8 cellular contexts compared by ENCODE assay signal in the genomic region with DNA sequence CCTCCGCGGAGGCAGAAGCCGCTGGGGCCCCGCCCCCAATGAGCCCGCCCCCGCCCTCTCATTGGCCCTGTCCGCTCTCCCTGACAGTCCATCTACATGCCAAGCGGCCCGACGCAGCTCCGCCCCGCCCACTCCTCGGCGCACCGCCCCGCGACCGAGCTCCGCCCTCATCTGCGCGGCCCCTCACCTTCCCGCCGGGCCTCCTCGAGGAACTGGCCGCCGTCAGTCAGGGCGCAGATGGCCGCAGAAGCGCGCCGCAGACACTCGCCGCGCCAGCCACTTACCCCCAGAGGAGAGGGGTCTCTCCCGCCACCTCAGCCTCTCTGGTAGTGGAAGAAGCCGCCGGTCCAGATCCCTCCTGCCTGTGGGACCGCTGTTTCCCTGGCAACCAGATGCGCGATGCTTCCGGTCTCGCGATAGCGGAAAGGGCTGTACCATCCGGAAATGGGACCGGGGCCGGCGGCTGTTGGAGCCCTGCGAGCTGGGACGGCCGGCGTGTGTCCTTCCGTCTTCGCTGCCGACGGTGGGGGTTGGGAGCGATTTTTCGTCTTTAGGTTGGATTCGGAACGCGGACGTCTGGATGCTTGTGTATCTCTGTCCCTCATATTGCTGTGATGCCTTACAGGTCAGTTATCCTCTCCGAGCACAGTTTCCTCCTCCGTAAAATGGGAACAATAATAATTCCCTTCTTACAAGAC. TPM values are rescaled to one million over a fixed set of nuclear protein-coding genes. Genes with fewer than 3 reads are reported as not detected.
DNase-seq lines count a peak whose midpoint lies in the region; ATAC-seq and TF ChIP-seq lines count a peak whose summit lies in the region.

Gene FSIP1, minus strand, starts transcription at position 401 of the 698 bp plus-strand sequence. CDS start 6,317 bp downstream, outside the sequence.

- peak within 1 kb of the TSS; percentile 85 for H2AFZ ChIP-seq in SK-N-SH (ENCODE audit: low read depth)

- peak; percentile 98 for ATAC-seq in HG02610 (IDR thresholded peaks at IDR 0.05; ENCODE audit: unreplicated experiment)

- no peak for TF ChIP-seq EP300 in SK-N-SH (IDR thresholded peaks at IDR 0.05; ENCODE audit: borderline replicate concordance in 1 of 2, low read depth in 1 of 2, low read length in 1 of 2)

- WGBS in SK-N-SH (ENCODE audit: low lambda C conversion rate) = 0% methylated on average over 13 of the region's 64 CpGs
- WGBS in thymus = under 1% methylated on average over 64 of the region's 64 CpGs

- peaks cover 27% of the 10 kb centered on the region for H3F3A ChIP-seq in SK-N-SH (replicated peaks; ENCODE audit: insufficient read depth)

- H3K4me3 ChIP-seq in SK-N-SH (ENCODE audit: low read depth in 2 of 2, low read length in 1 of 2) = peak within 1 kb of the TSS; percentile 67 to 87
- peak within 1 kb of the TSS; percentile 76 for H3K4me3 ChIP-seq in thymus (ENCODE audit: low read length)

- no peaks in the 10 kb centered on the region for H3K36me3 Mint-ChIP-seq in activated naive CD8-positive, alpha-beta T cell
- H3K36me3 Mint-ChIP-seq in glutamatergic neuron (ENCODE audit: unreplicated experiment) (no peaks in the 10 kb centered on the region), osteocyte (ENCODE audit: unreplicated experiment) (no peaks in the 10 kb centered on the region)

- no peaks in the 10 kb centered on the region for H3K9me2 ChIP-seq in SK-N-SH

- peak within 1 kb of the TSS; percentile 91 for H3K4me2 ChIP-seq in SK-N-SH

- no peak for TF ChIP-seq RAD21 in SK-N-SH (IDR thresholded peaks at IDR 0.05; ENCODE audit: low read length)

- H4K20me1 ChIP-seq in SK-N-SH (ENCODE audit: insufficient read depth) = no peaks in the 10 kb centered on the region

- H3K27ac Mint-ChIP-seq in activated naive CD8-positive, alpha-beta T cell = peak within 1 kb of the TSS; percentile 76
- H3K27ac Mint-ChIP-seq in glutamatergic neuron (ENCODE audit: unreplicated experiment) (peak within 1 kb of the TSS; percentile 73), osteocyte (ENCODE audit: unreplicated experiment) (peak within 1 kb of the TSS; percentile 95)

- peak; percentile 99 for DNase-seq in GM10248 (ENCODE audit: extremely low spot score)
- peak; percentile 85 for DNase-seq in NCI-H1092 (lab: John Stamatoyannopoulos, UW)
- DNase-seq in SK-N-SH = peak; percentile 97
- DNase-seq in glutamatergic neuron = peak; percentile 97
- peak; percentile 98 for DNase-seq in osteocyte (ENCODE audit: extremely low spot score, unreplicated experiment)

- H3K27me3 ChIP-seq in SK-N-SH (ENCODE audit: insufficient read depth) (no peaks in the 10 kb centered on the region), thymus (ENCODE audit: control insufficient read depth, insufficient read depth) (no peaks in the 10 kb centered on the region)

- H3K79me2 ChIP-seq in SK-N-SH (ENCODE audit: insufficient read depth) = peaks cover 25% of the 10 kb centered on the region

- no peaks in the 10 kb centered on the region for H3K9me3 ChIP-seq in SK-N-SH
- no peaks in the 10 kb centered on the region for H3K9me3 ChIP-seq in thymus (ENCODE audit: control insufficient read depth)

- CTCF ChIA-PET in GM10248 (lab: Yijun Ruan, JAX) = interaction anchor here (0.6 to 2.2 kb wide), 4 partner anchors 26 to 496 kb away, joined by 3 to 8 read pairs (median 6); no protein-coding TSS in a partner anchor
- CTCF ChIA-PET in SK-N-SH (lab: Yijun Ruan, JAX) = interaction anchor here (0.8 to 1.8 kb wide), 6 partner anchors 26 to 1083 kb away, joined by 3 to 7 read pairs (median 4); partner anchors contain the start of gene EIF2AK4

- H3K27ac ChIP-seq in SK-N-SH (ENCODE audit: low read depth in 2 of 2, low read length in 1 of 2) = peak within 1 kb of the TSS; percentile 87 to 95
- peak within 1 kb of the TSS; percentile 72 for H3K27ac ChIP-seq in thymus (ENCODE audit: low read depth)

- H3K4me3 Mint-ChIP-seq in activated naive CD8-positive, alpha-beta T cell = peak within 1 kb of the TSS; percentile 89
- H3K4me3 Mint-ChIP-seq in glutamatergic neuron (ENCODE audit: unreplicated experiment) (peak within 1 kb of the TSS; percentile 89), osteocyte (ENCODE audit: unreplicated experiment) (peak within 1 kb of the TSS; percentile 95)

- no peaks in the 10 kb centered on the region for H3K36me3 ChIP-seq in SK-N-SH (replicated peaks in 1 of 2; ENCODE audit: control insufficient read depth in 1 of 2, insufficient read depth in 2 of 2, low read length in 1 of 2)
- no peaks in the 10 kb centered on the region for H3K36me3 ChIP-seq in thymus (ENCODE audit: control insufficient read depth, insufficient read depth)

- peaks cover 38% of the 10 kb centered on the region for H3K4me1 Mint-ChIP-seq in activated naive CD8-positive, alpha-beta T cell (ENCODE audit: low read depth)
- H3K4me1 Mint-ChIP-seq in glutamatergic neuron (ENCODE audit: low read depth, unreplicated experiment) = peaks cover 28% of the 10 kb centered on the region
- peaks cover 33% of the 10 kb centered on the region for H3K4me1 Mint-ChIP-seq in osteocyte (ENCODE audit: unreplicated experiment)

- peak within 1 kb of the TSS; percentile 79 for H3K9ac ChIP-seq in SK-N-SH

- POLR2A ChIA-PET in GM10248 (lab: Yijun Ruan, JAX) = interaction anchor here (0.5 to 1.3 kb wide), 3 partner anchors 17 to 492 kb away, joined by 3 to 5 read pairs (median 4); partner anchors contain the start of gene EIF2AK4
- POLR2A ChIA-PET in SK-N-SH (lab: Yijun Ruan, JAX) = interaction anchor here (1.2 to 1.8 kb wide), 3 partner anchors 97 to 151 kb away, joined by 3 to 6 read pairs (median 3); partner anchors contain the start of gene EIF2AK4

- no peaks in the 10 kb centered on the region for H3K27me3 Mint-ChIP-seq in activated naive CD8-positive, alpha-beta T cell
- H3K27me3 Mint-ChIP-seq in glutamatergic neuron (ENCODE audit: unreplicated experiment) = no peaks in the 10 kb centered on the region
- peaks cover 2% of the 10 kb centered on the region for H3K27me3 Mint-ChIP-seq in osteocyte (ENCODE audit: unreplicated experiment)

- H3K9me3 Mint-ChIP-seq in activated naive CD8-positive, alpha-beta T cell (ENCODE audit: low read depth) = no peaks in the 10 kb centered on the region
- H3K9me3 Mint-ChIP-seq in glutamatergic neuron (ENCODE audit: unreplicated experiment) = peaks cover 3% of the 10 kb centered on the region
- H3K9me3 Mint-ChIP-seq in osteocyte (ENCODE audit: unreplicated experiment) = no peaks in the 10 kb centered on the region

- H3K4me1 ChIP-seq in SK-N-SH (ENCODE audit: control insufficient read depth in 1 of 2, insufficient read depth in 2 of 2, low read depth in 1 of 2, low read length in 1 of 2) (peaks cover 1 to 16% of the 10 kb centered on the region in 2 experiments; a peak in 2 of 4 replicates), thymus (ENCODE audit: control insufficient read depth, insufficient read depth, low read length) (peaks cover 6% of the 10 kb centered on the region)

- TF ChIP-seq CTCF in GM10248 (IDR thresholded peaks at IDR 0.05; ENCODE audit: control extremely low read depth, extremely low read depth, low read depth, missing control alignments) (no peak), SK-N-SH (IDR thresholded peaks at IDR 0.05) (no peak), glutamatergic neuron (IDR thresholded peaks at IDR 0.05; ENCODE audit: partially characterized antibody, unreplicated experiment) (no peak), osteocyte (IDR thresholded peaks at IDR 0.05) (no peak)

TF ChIP-seq in SK-N-SH, 30 proteins besides CTCF, POLR2A, EP300 and RAD21 (continues in another document):
- TF ChIP-seq SMC3 (IDR thresholded peaks at IDR 0.05; ENCODE audit: low read depth, low read length) (no peak), GABPA (IDR thresholded peaks at IDR 0.05; ENCODE audit: low read depth) (peak; percentile 77), FOSL2 (IDR thresholded peaks at IDR 0.05; ENCODE audit: borderline replicate concordance, low read depth) (no peak), RXRA (IDR thresholded peaks at IDR 0.05; ENCODE audit: borderline replicate concordance, low read depth) (no peak), SIN3A (IDR thresholded peaks at IDR 0.05; ENCODE audit: borderline replicate concordance, low read depth, low read length) (no peak; the same call in none of the 2 replicates), ELF1 (IDR thresholded peaks at IDR 0.05) (peak; percentile 93), POLR2AphosphoS5 (IDR thresholded peaks at IDR 0.05; ENCODE audit: low read depth, low read length) (peak; percentile 87), YY1 (IDR thresholded peaks at IDR 0.05; ENCODE audit: low read depth) (0 out of 2 replicates have a peak, but pooled peaks have one; percentile 9), TAF1 (IDR thresholded peaks at IDR 0.05; ENCODE audit: borderline replicate concordance, low read depth, low read length) (peak; percentile 88)
- TF ChIP-seq, protein P1, sequence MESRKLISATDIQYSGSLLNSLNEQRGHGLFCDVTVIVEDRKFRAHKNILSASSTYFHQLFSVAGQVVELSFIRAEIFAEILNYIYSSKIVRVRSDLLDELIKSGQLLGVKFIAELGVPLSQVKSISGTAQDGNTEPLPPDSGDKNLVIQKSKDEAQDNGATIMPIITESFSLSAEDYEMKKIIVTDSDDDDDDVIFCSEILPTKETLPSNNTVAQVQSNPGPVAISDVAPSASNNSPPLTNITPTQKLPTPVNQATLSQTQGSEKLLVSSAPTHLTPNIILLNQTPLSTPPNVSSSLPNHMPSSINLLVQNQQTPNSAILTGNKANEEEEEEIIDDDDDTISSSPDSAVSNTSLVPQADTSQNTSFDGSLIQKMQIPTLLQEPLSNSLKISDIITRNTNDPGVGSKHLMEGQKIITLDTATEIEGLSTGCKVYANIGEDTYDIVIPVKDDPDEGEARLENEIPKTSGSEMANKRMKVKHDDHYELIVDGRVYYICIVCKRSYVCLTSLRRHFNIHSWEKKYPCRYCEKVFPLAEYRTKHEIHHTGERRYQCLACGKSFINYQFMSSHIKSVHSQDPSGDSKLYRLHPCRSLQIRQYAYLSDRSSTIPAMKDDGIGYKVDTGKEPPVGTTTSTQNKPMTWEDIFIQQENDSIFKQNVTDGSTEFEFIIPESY (IDR thresholded peaks at IDR 0.05; ENCODE audit: borderline replicate concordance, low read depth) = peak; percentile 98
- TF ChIP-seq, protein P2, sequence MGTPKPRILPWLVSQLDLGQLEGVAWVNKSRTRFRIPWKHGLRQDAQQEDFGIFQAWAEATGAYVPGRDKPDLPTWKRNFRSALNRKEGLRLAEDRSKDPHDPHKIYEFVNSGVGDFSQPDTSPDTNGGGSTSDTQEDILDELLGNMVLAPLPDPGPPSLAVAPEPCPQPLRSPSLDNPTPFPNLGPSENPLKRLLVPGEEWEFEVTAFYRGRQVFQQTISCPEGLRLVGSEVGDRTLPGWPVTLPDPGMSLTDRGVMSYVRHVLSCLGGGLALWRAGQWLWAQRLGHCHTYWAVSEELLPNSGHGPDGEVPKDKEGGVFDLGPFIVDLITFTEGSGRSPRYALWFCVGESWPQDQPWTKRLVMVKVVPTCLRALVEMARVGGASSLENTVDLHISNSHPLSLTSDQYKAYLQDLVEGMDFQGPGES (IDR thresholded peaks at IDR 0.05; ENCODE audit: low read depth, low read length) = no peak

RNA-seq across cellular contexts. Expression of gene FSIP1, which starts in this region (rescaled TPM):
- polyA plus RNA-seq in SK-N-SH (2012; rRNA removed) = 0.43 and 0.45 TPM in 2 replicates
- polyA plus RNA-seq in SK-N-SH (2012; cell fraction: cytosol; rRNA removed) = 0.49 and 0.59 TPM in 2 replicates
- 0.43 and 0.85 TPM in 2 replicates for polyA plus RNA-seq in SK-N-SH (2012; cell fraction: nucleus; rRNA removed)
- total RNA-seq in glutamatergic neuron (ENCODE audit: unreplicated experiment) = 1.5 TPM
- 0.31 and 0.54 TPM in 2 replicates for total RNA-seq in osteocyte
- polyA plus RNA-seq in thymus = 0.37 TPM

Comparison
In these comparisons a context has a peak if more than half of its experiments do, and no peak if none do; other contexts are left out.
1. Peak in every context shown above with its lines: DNase-seq, ATAC-seq, H3K4me3 ChIP-seq and H3K27ac ChIP-seq.
2. Peak in DNase-seq, H3K4me3 ChIP-seq, H3K27ac ChIP-seq, H3K9ac ChIP-seq and H3K4me2 ChIP-seq in SK-N-SH; RNA of the gene not detected or under 1 TPM.
3. Peak in DNase-seq in osteocyte; RNA of the gene not detected or under 1 TPM.